22 cellular contexts compared by ENCODE assay signal in genomic region chr18:64993695-64994094, GRCh38.
DNase-seq lines count a peak whose midpoint lies in the region; ATAC-seq and TF ChIP-seq lines count a peak whose summit lies in the region.
"Had no signal": no experiment of that assay in that cellular context is flagged by ENCODE, and none has a peak within 500 bp of the region (broad histone marks: within the 10 kb centered on the region; RNA-seq: fewer than 3 reads in every experiment).

No MANE protein-coding gene starts in this region.

- H3F3A ChIP-seq in neural cell (ENCODE audit: insufficient read depth, low read length, poor library complexity, severe bottlenecking): no peaks in the 10 kb centered on the region

- no peaks in the 10 kb centered on the region for H3K36me3 ChIP-seq in neural cell (ENCODE audit: insufficient read depth, low read length)
- H3K36me3 ChIP-seq: BE2C, SJSA1, stomach had no signal

- no peaks in the 10 kb centered on the region for H3K79me2 ChIP-seq in neural cell (replicated peaks; ENCODE audit: insufficient read depth, low read length)
- H3K79me2 ChIP-seq: hepatocyte had no signal

- ATAC-seq in WTC11: no peak
- ATAC-seq: activated naive CD8-positive, alpha-beta T cell treated with anti-CD3 and anti-CD28 coated beads, Interleukin-2, amount 50 U/mL, for 24 hours; naive thymus-derived CD4-positive, alpha-beta T cell had no signal

- CTCF ChIA-PET in WTC11 (lab: Charles Lee): no interaction called here

- H3K36me3 Mint-ChIP-seq in WTC11: no peaks in the 10 kb centered on the region
- H3K36me3 Mint-ChIP-seq in activated naive CD8-positive, alpha-beta T cell treated with anti-CD3 and anti-CD28 coated beads for 36 hours: no peaks in the 10 kb centered on the region
- H3K36me3 Mint-ChIP-seq: naive thymus-derived CD4-positive, alpha-beta T cell had no signal

- H3K4me3 Mint-ChIP-seq in WTC11: no peak overlapping the region
- no peak overlapping the region for H3K4me3 Mint-ChIP-seq in activated naive CD8-positive, alpha-beta T cell treated with anti-CD3 and anti-CD28 coated beads for 36 hours
- H3K4me3 Mint-ChIP-seq: activated naive CD8-positive, alpha-beta T cell treated with anti-CD3 and anti-CD28 coated beads, Interleukin-2, amount 50 U/mL, for 24 hours; dendritic cell treated with granulocyte-macrophage colony-stimulating factor and Interleukin-4, amounts not matched to agents 40 ng/mL and 50 ng/mL, for 4 days; T-helper 1 cell treated with Interleukin-12 subunit alpha and Interleukin-12 subunit beta and Interleukin-4 antibody, amounts not matched to agents 30 μg/mL and 1 μg/mL, for 36 hours had no signal

- H3K4me3 ChIP-seq in neural cell (ENCODE audit: low read length): peak overlapping the region; percentile 22
- H3K4me3 ChIP-seq: hepatocyte, SJSA1, skin epidermis, stomach had no signal

- H3K27me3 Mint-ChIP-seq in WTC11 (ENCODE audit: low read depth): no peaks in the 10 kb centered on the region
- H3K27me3 Mint-ChIP-seq in activated naive CD8-positive, alpha-beta T cell treated with anti-CD3 and anti-CD28 coated beads for 36 hours: no peaks in the 10 kb centered on the region
- H3K27me3 Mint-ChIP-seq: activated naive CD8-positive, alpha-beta T cell treated with anti-CD3 and anti-CD28 coated beads, Interleukin-2, amount 50 U/mL, for 24 hours; dendritic cell treated with granulocyte-macrophage colony-stimulating factor and Interleukin-4, amounts not matched to agents 40 ng/mL and 50 ng/mL, for 4 days; naive thymus-derived CD4-positive, alpha-beta T cell had no signal

- H2AFZ ChIP-seq in neural cell (ENCODE audit: low read depth, low read length): no peak overlapping the region
- H2AFZ ChIP-seq: hepatocyte had no signal

- no peaks in the 10 kb centered on the region for H3K9me2 ChIP-seq in neural cell (ENCODE audit: insufficient read depth, low read length)

- POLR2A ChIA-PET in WTC11 (lab: Charles Lee): no interaction called here

- H3K27ac ChIP-seq in neural cell (ENCODE audit: low read length): peak overlapping the region; percentile 59
- H3K27ac ChIP-seq: 22Rv1, hepatocyte, SJSA1, skin epidermis, stomach had no signal

- peak overlapping the region; percentile 26; the same call in 1 of the 2 replicates for H3K27ac Mint-ChIP-seq in WTC11
- no peak overlapping the region for H3K27ac Mint-ChIP-seq in activated naive CD8-positive, alpha-beta T cell treated with anti-CD3 and anti-CD28 coated beads for 36 hours
- H3K27ac Mint-ChIP-seq: activated naive CD8-positive, alpha-beta T cell treated with anti-CD3 and anti-CD28 coated beads, Interleukin-2, amount 50 U/mL, for 24 hours; dendritic cell treated with granulocyte-macrophage colony-stimulating factor and Interleukin-4, amounts not matched to agents 40 ng/mL and 50 ng/mL, for 4 days; naive thymus-derived CD4-positive, alpha-beta T cell; T-helper 1 cell treated with Interleukin-12 subunit alpha and Interleukin-12 subunit beta and Interleukin-4 antibody, amounts not matched to agents 30 μg/mL and 1 μg/mL, for 36 hours had no signal

- H3K4me2 ChIP-seq in neural cell (ENCODE audit: low read length): no peak overlapping the region
- H3K4me2 ChIP-seq: hepatocyte had no signal

- H3K9ac ChIP-seq in neural cell (ENCODE audit: low read length): no peak overlapping the region

- TF ChIP-seq EP300 in neural cell (conservative IDR thresholded peaks at IDR 0.05; ENCODE audit: poor library complexity, severe bottlenecking): no peak

- H3K27me3 ChIP-seq in neural cell (ENCODE audit: insufficient read depth, low read depth, low read length): no peaks in the 10 kb centered on the region
- H3K27me3 ChIP-seq: BE2C, hepatocyte, SJSA1, stomach had no signal

- H3K9me3 ChIP-seq in neural cell (ENCODE audit: low read length): no peaks in the 10 kb centered on the region
- H3K9me3 ChIP-seq: BE2C, stomach had no signal

- DNase-seq in NCI-H510A treated with DMSO at 0.1 percent for 48 hours (lab: John Stamatoyannopoulos, UW) (peak; percentile 56), NCI-H510A (lab: John Stamatoyannopoulos, UW) (no peak), HT1080 (ENCODE audit: low read depth) (peak; percentile 31), WTC11 (ENCODE audit: low spot score) (no peak), AML-193 (lab: John Stamatoyannopoulos, UW) (no peak)
- DNase-seq in activated naive CD8-positive, alpha-beta T cell treated with anti-CD3 and anti-CD28 coated beads for 36 hours: no peak
- DNase-seq in activated CD8-positive, alpha-beta memory T cell treated with anti-CD3 and anti-CD28 coated beads for 24 hours: no peak
- DNase-seq: activated naive CD8-positive, alpha-beta T cell treated with anti-CD3 and anti-CD28 coated beads, Interleukin-2, amount 50 U/mL, for 24 hours; BE2C; mesenchymal stem cell; naive thymus-derived CD4-positive, alpha-beta T cell; NCI-H187 treated with DMSO at 0.1 percent for 48 hours; NCI-H446; stimulated activated CD4-positive, alpha-beta T cell treated with anti-CD3 and anti-CD28 coated beads, Interleukin-4, amount 100 ng/mL, for 1 hour; stomach had no signal

- H4K20me1 ChIP-seq in neural cell (ENCODE audit: insufficient read depth): no peaks in the 10 kb centered on the region

- H3K4me1 Mint-ChIP-seq in WTC11: no peaks in the 10 kb centered on the region
- H3K4me1 Mint-ChIP-seq in activated naive CD8-positive, alpha-beta T cell treated with anti-CD3 and anti-CD28 coated beads for 36 hours: no peaks in the 10 kb centered on the region
- H3K4me1 Mint-ChIP-seq: activated naive CD8-positive, alpha-beta T cell treated with anti-CD3 and anti-CD28 coated beads, Interleukin-2, amount 50 U/mL, for 24 hours had no signal

- TF ChIP-seq CTCF in WTC11 (IDR thresholded peaks at IDR 0.05): no peak
- TF ChIP-seq CTCF in neural cell (IDR thresholded peaks at IDR 0.05; ENCODE audit: poor library complexity, severe bottlenecking): no peak

- no peaks in the 10 kb centered on the region for H3K9me3 Mint-ChIP-seq in WTC11
- peaks cover 3% of the 10 kb centered on the region for H3K9me3 Mint-ChIP-seq in activated naive CD8-positive, alpha-beta T cell treated with anti-CD3 and anti-CD28 coated beads for 36 hours
- H3K9me3 Mint-ChIP-seq: dendritic cell treated with granulocyte-macrophage colony-stimulating factor and Interleukin-4, amounts not matched to agents 40 ng/mL and 50 ng/mL, for 4 days had no signal

- TF ChIP-seq RAD21 in neural cell (conservative IDR thresholded peaks at IDR 0.05): no peak

TF ChIP-seq in WTC11, 78 proteins besides CTCF, POLR2A, EP300 and RAD21 (continues in another document):
- no peak for TF ChIP-seq ZNF512 (CRISPR knock-in tag; IDR thresholded peaks at IDR 0.05; ENCODE audit: borderline replicate concordance)
- TF ChIP-seq GABPB1 (CRISPR knock-in tag; IDR thresholded peaks at IDR 0.05): no peak
- TF ChIP-seq TCF7 (CRISPR knock-in tag; IDR thresholded peaks at IDR 0.05; ENCODE audit: low read depth): no peak
- TF ChIP-seq MYBL2 (CRISPR knock-in tag; IDR thresholded peaks at IDR 0.05): no peak
- no peak for TF ChIP-seq NR1H2 (CRISPR knock-in tag; IDR thresholded peaks at IDR 0.05)

TF ChIP-seq in neural cell, 6 proteins besides CTCF, POLR2A, EP300 and RAD21:
- TF ChIP-seq TAF1 (IDR thresholded peaks at IDR 0.05; ENCODE audit: low read depth): no peak
- no peak for TF ChIP-seq SMC3 (conservative IDR thresholded peaks at IDR 0.05; ENCODE audit: poor library complexity)
- no peak for TF ChIP-seq MXI1 (conservative IDR thresholded peaks at IDR 0.05; ENCODE audit: poor library complexity, severe bottlenecking)
- TF ChIP-seq EZH2 (IDR thresholded peaks at IDR 0.05; ENCODE audit: borderline replicate concordance, insufficient read depth, low read length, poor library complexity, severe bottlenecking): no peak
- TF ChIP-seq REST (IDR thresholded peaks at IDR 0.05; ENCODE audit: borderline replicate concordance): no peak
- TF ChIP-seq POLR2AphosphoS5 (IDR thresholded peaks at IDR 0.05): no peak

Comparison
In these comparisons a context has a peak if more than half of its experiments do, and no peak if none do; other contexts are left out.
1. DNase-seq: peak in NCI-H510A treated with DMSO at 0.1 percent for 48 hours (single experiment) and HT1080 (single experiment); none in NCI-H510A (single experiment), WTC11 (single experiment), AML-193 (0 of 2), activated naive CD8-positive, alpha-beta T cell treated with anti-CD3 and anti-CD28 coated beads for 36 hours (single experiment) and activated CD8-positive, alpha-beta memory T cell treated with anti-CD3 and anti-CD28 coated beads for 24 hours (single experiment).